ENCODE assay signal across 1 cellular context in the genomic region with DNA sequence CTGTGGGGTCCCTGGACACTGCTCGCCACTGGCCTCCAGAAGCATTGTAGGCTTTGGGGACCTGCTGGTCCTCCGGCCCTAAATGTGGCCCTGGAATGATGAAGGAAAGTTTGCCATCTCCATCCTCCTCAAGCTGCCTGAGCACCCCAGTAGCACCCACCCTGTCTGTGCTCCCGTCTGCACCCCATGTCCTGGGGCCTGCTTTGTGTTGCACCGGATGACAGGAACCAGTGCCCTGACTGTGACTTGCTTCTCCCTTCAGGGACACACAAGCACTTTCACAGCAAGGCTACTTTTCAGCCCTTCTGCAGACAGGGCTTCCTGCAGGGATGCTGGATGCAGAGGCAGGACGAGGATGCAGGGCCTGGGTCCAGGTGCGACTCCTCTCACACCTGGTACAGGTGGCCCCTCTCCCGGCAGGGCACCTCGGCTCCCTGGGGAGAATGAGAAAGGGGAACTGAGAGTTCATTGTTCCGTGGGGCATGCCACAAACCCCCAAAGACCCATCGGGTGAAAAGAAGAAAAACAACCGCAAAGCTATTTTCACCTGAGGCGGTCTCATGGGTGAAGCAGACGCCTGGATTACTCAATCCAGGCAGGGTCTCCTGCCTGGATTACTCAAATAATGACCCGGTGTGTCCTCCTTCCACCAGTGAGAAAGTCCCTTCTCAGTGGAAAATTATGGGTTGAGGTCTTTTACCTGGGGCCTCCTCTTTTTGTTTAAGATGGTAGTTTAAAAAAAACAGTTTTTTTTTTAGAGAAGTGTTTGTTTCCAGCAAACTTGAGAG.
TF ChIP-seq lines count a peak whose summit lies in the region.

No MANE protein-coding gene starts in this region.

TF ChIP-seq in GM23338, 12 proteins besides CTCF, POLR2A, EP300 and RAD21 (continued from another document):
- TF ChIP-seq, protein P1, sequence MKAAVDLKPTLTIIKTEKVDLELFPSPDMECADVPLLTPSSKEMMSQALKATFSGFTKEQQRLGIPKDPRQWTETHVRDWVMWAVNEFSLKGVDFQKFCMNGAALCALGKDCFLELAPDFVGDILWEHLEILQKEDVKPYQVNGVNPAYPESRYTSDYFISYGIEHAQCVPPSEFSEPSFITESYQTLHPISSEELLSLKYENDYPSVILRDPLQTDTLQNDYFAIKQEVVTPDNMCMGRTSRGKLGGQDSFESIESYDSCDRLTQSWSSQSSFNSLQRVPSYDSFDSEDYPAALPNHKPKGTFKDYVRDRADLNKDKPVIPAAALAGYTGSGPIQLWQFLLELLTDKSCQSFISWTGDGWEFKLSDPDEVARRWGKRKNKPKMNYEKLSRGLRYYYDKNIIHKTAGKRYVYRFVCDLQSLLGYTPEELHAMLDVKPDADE (IDR thresholded peaks at IDR 0.05): no peak
- TF ChIP-seq JUNB (IDR thresholded peaks at IDR 0.05; ENCODE audit: unreplicated experiment): no peak
- no peak for TF ChIP-seq ZNF331 (CRISPR knock-in tag; IDR thresholded peaks at IDR 0.05; ENCODE audit: low read depth)
- TF ChIP-seq NANOG (IDR thresholded peaks at IDR 0.05; ENCODE audit: borderline replicate concordance): no peak
- TF ChIP-seq, protein P2, sequence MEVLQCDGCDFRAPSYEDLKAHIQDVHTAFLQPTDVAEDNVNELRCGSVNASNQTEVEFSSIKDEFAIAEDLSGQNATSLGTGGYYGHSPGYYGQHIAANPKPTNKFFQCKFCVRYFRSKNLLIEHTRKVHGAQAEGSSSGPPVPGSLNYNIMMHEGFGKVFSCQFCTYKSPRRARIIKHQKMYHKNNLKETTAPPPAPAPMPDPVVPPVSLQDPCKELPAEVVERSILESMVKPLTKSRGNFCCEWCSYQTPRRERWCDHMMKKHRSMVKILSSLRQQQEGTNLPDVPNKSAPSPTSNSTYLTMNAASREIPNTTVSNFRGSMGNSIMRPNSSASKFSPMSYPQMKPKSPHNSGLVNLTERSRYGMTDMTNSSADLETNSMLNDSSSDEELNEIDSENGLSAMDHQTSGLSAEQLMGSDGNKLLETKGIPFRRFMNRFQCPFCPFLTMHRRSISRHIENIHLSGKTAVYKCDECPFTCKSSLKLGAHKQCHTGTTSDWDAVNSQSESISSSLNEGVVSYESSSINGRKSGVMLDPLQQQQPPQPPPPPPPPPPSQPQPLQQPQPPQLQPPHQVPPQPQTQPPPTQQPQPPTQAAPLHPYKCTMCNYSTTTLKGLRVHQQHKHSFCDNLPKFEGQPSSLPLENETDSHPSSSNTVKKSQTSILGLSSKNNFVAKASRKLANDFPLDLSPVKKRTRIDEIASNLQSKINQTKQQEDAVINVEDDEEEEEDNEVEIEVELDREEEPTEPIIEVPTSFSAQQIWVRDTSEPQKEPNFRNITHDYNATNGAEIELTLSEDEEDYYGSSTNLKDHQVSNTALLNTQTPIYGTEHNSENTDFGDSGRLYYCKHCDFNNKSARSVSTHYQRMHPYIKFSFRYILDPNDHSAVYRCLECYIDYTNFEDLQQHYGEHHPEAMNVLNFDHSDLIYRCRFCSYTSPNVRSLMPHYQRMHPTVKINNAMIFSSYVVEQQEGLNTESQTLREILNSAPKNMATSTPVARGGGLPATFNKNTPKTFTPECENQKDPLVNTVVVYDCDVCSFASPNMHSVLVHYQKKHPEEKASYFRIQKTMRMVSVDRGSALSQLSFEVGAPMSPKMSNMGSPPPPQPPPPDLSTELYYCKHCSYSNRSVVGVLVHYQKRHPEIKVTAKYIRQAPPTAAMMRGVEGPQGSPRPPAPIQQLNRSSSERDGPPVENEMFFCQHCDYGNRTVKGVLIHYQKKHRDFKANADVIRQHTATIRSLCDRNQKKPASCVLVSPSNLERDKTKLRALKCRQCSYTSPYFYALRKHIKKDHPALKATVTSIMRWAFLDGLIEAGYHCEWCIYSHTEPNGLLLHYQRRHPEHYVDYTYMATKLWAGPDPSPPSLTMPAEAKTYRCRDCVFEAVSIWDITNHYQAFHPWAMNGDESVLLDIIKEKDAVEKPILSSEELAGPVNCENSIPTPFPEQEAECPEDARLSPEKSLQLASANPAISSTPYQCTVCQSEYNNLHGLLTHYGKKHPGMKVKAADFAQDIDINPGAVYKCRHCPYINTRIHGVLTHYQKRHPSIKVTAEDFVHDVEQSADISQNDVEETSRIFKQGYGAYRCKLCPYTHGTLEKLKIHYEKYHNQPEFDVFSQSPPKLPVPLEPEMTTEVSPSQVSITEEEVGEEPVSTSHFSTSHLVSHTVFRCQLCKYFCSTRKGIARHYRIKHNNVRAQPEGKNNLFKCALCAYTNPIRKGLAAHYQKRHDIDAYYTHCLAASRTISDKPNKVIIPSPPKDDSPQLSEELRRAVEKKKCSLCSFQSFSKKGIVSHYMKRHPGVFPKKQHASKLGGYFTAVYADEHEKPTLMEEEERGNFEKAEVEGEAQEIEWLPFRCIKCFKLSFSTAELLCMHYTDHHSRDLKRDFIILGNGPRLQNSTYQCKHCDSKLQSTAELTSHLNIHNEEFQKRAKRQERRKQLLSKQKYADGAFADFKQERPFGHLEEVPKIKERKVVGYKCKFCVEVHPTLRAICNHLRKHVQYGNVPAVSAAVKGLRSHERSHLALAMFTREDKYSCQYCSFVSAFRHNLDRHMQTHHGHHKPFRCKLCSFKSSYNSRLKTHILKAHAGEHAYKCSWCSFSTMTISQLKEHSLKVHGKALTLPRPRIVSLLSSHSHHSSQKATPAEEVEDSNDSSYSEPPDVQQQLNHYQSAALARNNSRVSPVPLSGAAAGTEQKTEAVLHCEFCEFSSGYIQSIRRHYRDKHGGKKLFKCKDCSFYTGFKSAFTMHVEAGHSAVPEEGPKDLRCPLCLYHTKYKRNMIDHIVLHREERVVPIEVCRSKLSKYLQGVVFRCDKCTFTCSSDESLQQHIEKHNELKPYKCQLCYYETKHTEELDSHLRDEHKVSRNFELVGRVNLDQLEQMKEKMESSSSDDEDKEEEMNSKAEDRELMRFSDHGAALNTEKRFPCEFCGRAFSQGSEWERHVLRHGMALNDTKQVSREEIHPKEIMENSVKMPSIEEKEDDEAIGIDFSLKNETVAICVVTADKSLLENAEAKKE (CRISPR knock-in tag; IDR thresholded peaks at IDR 0.05): no peak
